Comparison of ENCODE assay signal across 10 cellular contexts in genomic region chr20:34871320-34871926, GRCh38. TPM values are rescaled to one million over a fixed set of nuclear protein-coding genes. Genes with fewer than 3 reads are reported as not detected.
DNase-seq lines count a peak whose midpoint lies in the region; TF ChIP-seq lines count a peak whose summit lies in the region.
"Had no signal": no experiment of that assay in that cellular context is flagged by ENCODE, and none has a peak within 500 bp of the region (broad histone marks: within the 10 kb centered on the region; RNA-seq: fewer than 3 reads in every experiment).

No MANE protein-coding gene starts in this region.

- H3K4me1 ChIP-seq in mesenchymal stem cell (ENCODE audit: control insufficient read depth, insufficient read depth, low read depth, low read length): peaks cover 13% of the 10 kb centered on the region
- peaks cover 33% of the 10 kb centered on the region for H3K4me1 ChIP-seq in suprapubic skin

- H2BK120ac ChIP-seq in mesenchymal stem cell (ENCODE audit: low read depth, low read length): no peak overlapping the region

- TF ChIP-seq CTCF in suprapubic skin (IDR thresholded peaks at IDR 0.05) (no peak), Calu3 (IDR thresholded peaks at IDR 0.05; ENCODE audit: unreplicated experiment) (no peak)

- no peak for TF ChIP-seq EP300 in suprapubic skin (IDR thresholded peaks at IDR 0.05)

- no peak overlapping the region for H2AK5ac ChIP-seq in mesenchymal stem cell (ENCODE audit: low read length, severe bottlenecking)

- H3K27me3 Mint-ChIP-seq in activated naive CD4-positive, alpha-beta T cell treated with anti-CD3 and anti-CD28 coated beads, Interleukin-2, amount 10 ng/mL, durations not matched to agents 7 days and 5 days: peaks cover 13% of the 10 kb centered on the region
- H3K27me3 Mint-ChIP-seq in Calu3 (ENCODE audit: unreplicated experiment): peaks cover 51% of the 10 kb centered on the region

- H4K91ac ChIP-seq in mesenchymal stem cell (ENCODE audit: low read length): no peak overlapping the region

- WGBS in mesenchymal stem cell: 94% methylated on average over 6 of the region's 7 CpGs
- WGBS in suprapubic skin: 97% methylated on average over 7 of the region's 7 CpGs

- H3K23ac ChIP-seq in mesenchymal stem cell (ENCODE audit: low read length in 2 of 2): peak overlapping the region in 1 of 2 experiments; percentile 57

- H3K18ac ChIP-seq in mesenchymal stem cell (ENCODE audit: low read depth in 1 of 2, low read length in 2 of 2): no peak overlapping the region

- peaks cover 21% of the 10 kb centered on the region for H3K79me1 ChIP-seq in mesenchymal stem cell (replicated peaks; ENCODE audit: low read length, poor library complexity, severe bottlenecking)

- no peak overlapping the region for H3K27ac Mint-ChIP-seq in activated naive CD4-positive, alpha-beta T cell treated with anti-CD3 and anti-CD28 coated beads, Interleukin-2, amount 10 ng/mL, durations not matched to agents 7 days and 5 days
- H3K27ac Mint-ChIP-seq in Calu3 (ENCODE audit: unreplicated experiment): no peak overlapping the region

- H3K36me3 Mint-ChIP-seq in activated naive CD4-positive, alpha-beta T cell treated with anti-CD3 and anti-CD28 coated beads, Interleukin-2, amount 10 ng/mL, durations not matched to agents 7 days and 5 days: no peaks in the 10 kb centered on the region
- H3K36me3 Mint-ChIP-seq in Calu3 (ENCODE audit: insufficient read depth, unreplicated experiment): peaks cover 23% of the 10 kb centered on the region

- no peak overlapping the region for H3K14ac ChIP-seq in mesenchymal stem cell (ENCODE audit: low read length in 2 of 2)

- peak overlapping the region; percentile 88 for H3K9ac ChIP-seq in mesenchymal stem cell (ENCODE audit: low read length)

- BruUV-seq in Calu3 (replicated peaks; lab: Mats Ljungman, UMichigan): no TSS peak

- peak overlapping the region; percentile 70 for H3K4me3 Mint-ChIP-seq in activated naive CD4-positive, alpha-beta T cell treated with anti-CD3 and anti-CD28 coated beads, Interleukin-2, amount 10 ng/mL, durations not matched to agents 7 days and 5 days
- no peak overlapping the region for H3K4me3 Mint-ChIP-seq in Calu3 (ENCODE audit: low read depth, unreplicated experiment)

- H2BK12ac ChIP-seq in mesenchymal stem cell (ENCODE audit: low read length in 2 of 2): no peak overlapping the region

- no peak overlapping the region for H4K8ac ChIP-seq in mesenchymal stem cell (ENCODE audit: low read length)

- DNase-seq in activated naive CD4-positive, alpha-beta T cell treated with anti-CD3 and anti-CD28 coated beads, Interleukin-2, amount 10 ng/mL, durations not matched to agents 7 days and 5 days: no peak
- no peak for DNase-seq in activated naive CD4-positive, alpha-beta T cell treated with Interleukin-2 at 50 U/mL for 16 hours
- DNase-seq in anterior cingulate cortex (lab: John Stamatoyannopoulos, UW): peak in 34 of 58 donors; percentile 3 to 77 (median 30)
- no peak for DNase-seq in mesenchymal stem cell
- DNase-seq in suprapubic skin (ENCODE audit: low spot score in 2 of 2): no peak
- DNase-seq in Calu3: no peak
- DNase-seq in SHP77 treated with DMSO at 0.1 percent for 48 hours (lab: John Stamatoyannopoulos, UW): no peak
- no peak for DNase-seq in NOMO-1 (lab: John Stamatoyannopoulos, UW; ENCODE audit: unreplicated experiment in 2 of 2)
- DNase-seq: activated gamma-delta T cell; stimulated activated CD4-positive, alpha-beta T cell treated with anti-CD3 and anti-CD28 coated beads, Interleukin-4, amount 100 ng/mL, for 1 hour had no signal

- H3K4me3 ChIP-seq in mesenchymal stem cell (ENCODE audit: insufficient read depth in 1 of 2, low read depth in 1 of 2, low read length in 2 of 2) (peak overlapping the region in 1 of 2 experiments; percentile 94), suprapubic skin (peak overlapping the region; percentile 68)

- no peaks in the 10 kb centered on the region for H3K27me3 ChIP-seq in mesenchymal stem cell (ENCODE audit: control insufficient read depth in 1 of 2, insufficient read depth in 1 of 2, low read length in 2 of 2)
- no peaks in the 10 kb centered on the region for H3K27me3 ChIP-seq in suprapubic skin

- no peak overlapping the region for H2BK15ac ChIP-seq in mesenchymal stem cell (ENCODE audit: low read depth, poor library complexity, severe bottlenecking)

- H2BK5ac ChIP-seq in mesenchymal stem cell (ENCODE audit: low read depth, low read length, poor library complexity, severe bottlenecking): no peak overlapping the region

- H3K9me3 ChIP-seq in mesenchymal stem cell (ENCODE audit: control insufficient read depth, low read length): no peaks in the 10 kb centered on the region
- no peaks in the 10 kb centered on the region for H3K9me3 ChIP-seq in suprapubic skin

- H3K4me2 ChIP-seq in mesenchymal stem cell (ENCODE audit: low read length, poor library complexity, severe bottlenecking): no peak overlapping the region

- H2AFZ ChIP-seq in mesenchymal stem cell (ENCODE audit: low read depth, low read length): no peak overlapping the region

- H3K9me3 Mint-ChIP-seq in activated naive CD4-positive, alpha-beta T cell treated with anti-CD3 and anti-CD28 coated beads, Interleukin-2, amount 10 ng/mL, durations not matched to agents 7 days and 5 days: no peaks in the 10 kb centered on the region
- H3K9me3 Mint-ChIP-seq in Calu3 (ENCODE audit: low read depth, unreplicated experiment): no peaks in the 10 kb centered on the region

- intact Hi-C loops in Calu3 (cut with micrococcal nuclease; ENCODE audit: unreplicated experiment): loop anchor here (10.0 kb wide), 1 partner anchor 223 kb away; the partner anchor contains the start of gene TRPC4AP

- H3K36me3 ChIP-seq in mesenchymal stem cell (ENCODE audit: control insufficient read depth in 1 of 2, insufficient read depth in 2 of 2, low read depth in 1 of 2, low read length in 2 of 2) (peaks cover 0 to 4% of the 10 kb centered on the region in 2 experiments), suprapubic skin (no peaks in the 10 kb centered on the region)

- H3K27ac ChIP-seq in mesenchymal stem cell (ENCODE audit: low read length, poor library complexity, severe bottlenecking) (no peak overlapping the region), suprapubic skin (no peak overlapping the region)

- peaks cover 49% of the 10 kb centered on the region for H3K4me1 Mint-ChIP-seq in activated naive CD4-positive, alpha-beta T cell treated with anti-CD3 and anti-CD28 coated beads, Interleukin-2, amount 10 ng/mL, durations not matched to agents 7 days and 5 days
- peaks cover 50% of the 10 kb centered on the region for H3K4me1 Mint-ChIP-seq in Calu3 (ENCODE audit: low read depth, unreplicated experiment)

- CTCF ChIA-PET in activated naive CD4-positive, alpha-beta T cell treated with anti-CD3 and anti-CD28 coated beads, Interleukin-2, amount 10 ng/mL, durations not matched to agents 7 days and 5 days (lab: Charles Lee): no interaction called here
- CTCF ChIA-PET in Calu3 (lab: Charles Lee): interaction anchor here (0.6 to 5.9 kb wide), 2 partner anchors 84 to 180 kb away, joined by 6 to 107 read pairs; partner anchors contain the start of genes GSS and MYH7B

- no peak overlapping the region for H3K4ac ChIP-seq in mesenchymal stem cell (ENCODE audit: low read depth in 1 of 2, low read length in 2 of 2)

- TF ChIP-seq POLR2A in suprapubic skin (IDR thresholded peaks at IDR 0.05): no peak

RNA-seq across cellular contexts. Expression of gene GGT7, which starts 1.2 kb away (rescaled TPM):
- polyA plus RNA-seq in mesenchymal stem cell (2013, experiment 1 of 2): 15.1 TPM
- polyA plus RNA-seq in mesenchymal stem cell (2013, experiment 2 of 2): 14.4 TPM
- 10 to 100 TPM in 3 of 4 donors, 1 to 10 TPM in 1; 4.3 to 13.1 (median 11.1) TPM for total RNA-seq in suprapubic skin
- total RNA-seq in Calu3 (2022): 13.5 and 16.2 TPM in 2 replicates

RNA-seq across cellular contexts. Expression of gene ACSS2, which starts 5.0 kb away (rescaled TPM):
- 76.1 TPM for polyA plus RNA-seq in mesenchymal stem cell (2013, experiment 1 of 2)
- polyA plus RNA-seq in mesenchymal stem cell (2013, experiment 2 of 2): 72.3 TPM
- 100 to 1,000 TPM in 1 of 4 donors, 10 to 100 TPM in 3; 58.9 to 114 (median 85.3) TPM for total RNA-seq in suprapubic skin
- total RNA-seq in Calu3 (2022): 34.9 and 35.3 TPM in 2 replicates

RNA-seq across cellular contexts. Expression of gene NCOA6, which starts 46.0 kb away (rescaled TPM):
- 28.3 TPM for polyA plus RNA-seq in mesenchymal stem cell (2013, experiment 1 of 2)
- polyA plus RNA-seq in mesenchymal stem cell (2013, experiment 2 of 2): 25.6 TPM
- total RNA-seq in suprapubic skin (10 to 100 TPM; 27.7 to 48.4 (median 40.5) TPM), Calu3 (2022) (42.8 and 44.7 TPM in 2 replicates)

Comparison
In these comparisons a context has a peak if more than half of its experiments do, and no peak if none do; other contexts are left out.
1. DNase-seq: peak in anterior cingulate cortex (34 of 58); none in activated naive CD4-positive, alpha-beta T cell treated with anti-CD3 and anti-CD28 coated beads, Interleukin-2, amount 10 ng/mL, durations not matched to agents 7 days and 5 days (single experiment), activated naive CD4-positive, alpha-beta T cell treated with Interleukin-2 at 50 U/mL for 16 hours (single experiment), mesenchymal stem cell (single experiment), suprapubic skin (0 of 2), Calu3 (single experiment), SHP77 treated with DMSO at 0.1 percent for 48 hours (single experiment) and NOMO-1 (0 of 2).